In the genomic region with DNA sequence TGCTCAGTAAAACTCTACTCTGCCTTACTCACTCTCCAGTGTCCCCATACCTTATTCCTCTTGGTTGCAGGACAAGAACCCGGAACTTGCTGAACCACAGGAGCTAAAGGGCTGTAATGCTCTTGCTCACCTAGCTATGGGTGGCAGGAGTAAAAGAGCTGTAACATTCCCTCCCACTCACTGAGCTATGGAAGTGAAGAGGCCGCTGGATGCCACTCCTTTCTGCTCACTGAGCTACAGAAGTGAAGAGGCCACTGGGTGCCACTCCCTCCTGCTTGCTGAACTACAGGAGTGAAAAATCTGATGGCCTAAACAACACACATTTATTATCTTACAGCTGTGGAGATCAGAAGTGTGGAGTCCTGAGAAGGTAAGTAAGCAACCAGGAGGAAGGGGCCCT, we compare ENCODE assay signal across 24 cellular contexts.
"Had no signal": no experiment of that assay in that cellular context is flagged by ENCODE, and none has a peak within 500 bp of the region (broad histone marks: within the 10 kb centered on the region; RNA-seq: fewer than 3 reads in every experiment).

No MANE protein-coding gene starts in this region.

- H3K4me1 Mint-ChIP-seq: mesothelial cell of epicardium, naive B cell, neural progenitor cell had no signal

- H3K4me3 ChIP-seq: colonic mucosa, mucosa of descending colon, neural progenitor cell, smooth muscle cell, stomach, testis, tibial nerve, upper lobe of left lung, uterus had no signal

- H3K4me1 ChIP-seq: colonic mucosa, neural progenitor cell, parathyroid adenoma, stomach, testis, tibial nerve, upper lobe of left lung, uterus had no signal

- H3K36me3 ChIP-seq: colonic mucosa, neural progenitor cell, stomach, tibial nerve, upper lobe of left lung, uterus had no signal

- H3K27ac Mint-ChIP-seq: dendritic cell treated with granulocyte-macrophage colony-stimulating factor and Interleukin-4, amounts not matched to agents 40 ng/mL and 50 ng/mL, for 4 days; mesothelial cell of epicardium; natural killer cell treated with Interleukin-12 subunit alpha and Interleukin-12 subunit beta and Interleukin-15 and Interleukin-18, amount 100 ng/mL, for 72 hours; neural progenitor cell; progenitor cell of endocrine pancreas had no signal

- H3K36me3 Mint-ChIP-seq: mesothelial cell of epicardium; naive B cell; natural killer cell treated with Interleukin-12 subunit alpha and Interleukin-12 subunit beta and Interleukin-15 and Interleukin-18, amount 100 ng/mL, for 72 hours; neural progenitor cell had no signal

- DNase-seq: colonic mucosa; effector CD8-positive, alpha-beta T cell; erythroblast; mesenchymal stem cell; mucosa of descending colon; naive B cell; stimulated activated CD4-positive, alpha-beta T cell treated with anti-CD3 and anti-CD28 coated beads, Interleukin-12 subunit alpha, Interleukin-12 subunit beta, amount 100 ng/mL, for 4 hours; stimulated activated CD4-positive, alpha-beta T cell treated with anti-CD3 and anti-CD28 coated beads, Interleukin-1b, Interleukin-23, amount 100 ng/mL, for 48 hours; stimulated activated CD4-positive, alpha-beta T cell treated with anti-CD3 and anti-CD28 coated beads, Interleukin-4, amount 100 ng/mL, for 1 hour; stimulated activated CD8-positive, alpha-beta memory T cell treated with anti-CD3 and anti-CD28 coated beads, Interleukin-4, amount 100 ng/mL, for 48 hours; stimulated activated naive CD4-positive, alpha-beta T cell treated with Interleukin-2 at 50 U/mL for 16 hours; stomach; testis; upper lobe of left lung; uterus had no signal

- H3K9me3 Mint-ChIP-seq: dendritic cell treated with granulocyte-macrophage colony-stimulating factor and Interleukin-4, amounts not matched to agents 40 ng/mL and 50 ng/mL, for 4 days; natural killer cell treated with Interleukin-12 subunit alpha and Interleukin-12 subunit beta and Interleukin-15 and Interleukin-18, amount 100 ng/mL, for 72 hours; neural progenitor cell had no signal

- H3K4me3 Mint-ChIP-seq: dendritic cell treated with granulocyte-macrophage colony-stimulating factor and Interleukin-4, amounts not matched to agents 40 ng/mL and 50 ng/mL, for 4 days; mesothelial cell of epicardium; naive B cell; natural killer cell treated with Interleukin-12 subunit alpha and Interleukin-12 subunit beta and Interleukin-15 and Interleukin-18, amount 100 ng/mL, for 72 hours; neural progenitor cell had no signal

- ATAC-seq: mucosa of descending colon; natural killer cell treated with Interleukin-12 subunit alpha and Interleukin-12 subunit beta and Interleukin-15 and Interleukin-18, amount 100 ng/mL, for 72 hours; sciatic nerve had no signal

- H3K27me3 ChIP-seq: colonic mucosa, neural progenitor cell, testis, tibial nerve, upper lobe of left lung, uterus had no signal

- H3K9me3 ChIP-seq: colonic mucosa, mucosa of descending colon, stomach, testis, tibial nerve, upper lobe of left lung, uterus had no signal

- H3K27me3 Mint-ChIP-seq: progenitor cell of endocrine pancreas had no signal

- H3K27ac ChIP-seq: colonic mucosa, neural progenitor cell, parathyroid adenoma, stomach, testis, tibial nerve, upper lobe of left lung, uterus had no signal
